ENCODE assay signal across 18 cellular contexts in genomic region chr12:63440063-63440462, GRCh38.
DNase-seq lines count a peak whose midpoint lies in the region; ATAC-seq and TF ChIP-seq lines count a peak whose summit lies in the region.
"Had no signal": no experiment of that assay in that cellular context is flagged by ENCODE, and none has a peak within 500 bp of the region (broad histone marks: within the 10 kb centered on the region; RNA-seq: fewer than 3 reads in every experiment).

No MANE protein-coding gene starts in this region.

- DNase-seq in Caki2 (ENCODE audit: low read depth) (peak; percentile 59), NCI-H510A treated with DMSO at 0.1 percent for 48 hours (lab: John Stamatoyannopoulos, UW) (peak; percentile 53), endothelial cell (ENCODE audit: low spot score) (no peak), progenitor cell of endocrine pancreas (ENCODE audit: low spot score, unreplicated experiment) (no peak), ecto neural progenitor cell (ENCODE audit: low spot score) (no peak), cortex of kidney (lab: John Stamatoyannopoulos, UW) (no peak)
- DNase-seq: ACHN; activated CD4-positive, alpha-beta T cell treated with anti-CD3 and anti-CD28 coated beads for 4 hours; activated naive CD4-positive, alpha-beta T cell; activated T-cell treated with anti-CD3 and anti-CD28 coated beads, Interleukin-2, amount 50 U/mL, for 4 hours; NCI-H1048; NCI-H187 treated with DMSO at 0.1 percent for 48 hours; SJCRH30; stimulated activated CD4-positive, alpha-beta T cell treated with anti-CD3 and anti-CD28 coated beads, Interleukin-2, amount 100 ng/mL, for 24 hours had no signal

- no peak overlapping the region for H3K4me3 Mint-ChIP-seq in endothelial cell (ENCODE audit: unreplicated experiment)
- no peak overlapping the region for H3K4me3 Mint-ChIP-seq in progenitor cell of endocrine pancreas (ENCODE audit: low read depth)
- H3K4me3 Mint-ChIP-seq: activated T-cell treated with anti-CD3 and anti-CD28 coated beads, Interleukin-2, amount 50 U/mL, for 4 hours; stimulated activated effector memory CD8-positive, alpha-beta T cell treated with anti-CD3 and anti-CD28 coated beads, Interleukin-12 subunit alpha, Interleukin-12 subunit beta, amount 100 ng/mL, for 72 hours; T-helper 1 cell treated with Interleukin-12 subunit alpha and Interleukin-12 subunit beta and Interleukin-4 antibody, amounts not matched to agents 30 μg/mL and 1 μg/mL, for 36 hours had no signal

- H3K9me3 Mint-ChIP-seq in endothelial cell (ENCODE audit: unreplicated experiment) (no peaks in the 10 kb centered on the region), progenitor cell of endocrine pancreas (ENCODE audit: low read depth) (peaks cover 8% of the 10 kb centered on the region)
- H3K9me3 Mint-ChIP-seq: activated T-cell treated with anti-CD3 and anti-CD28 coated beads, Interleukin-2, amount 50 U/mL, for 4 hours had no signal

- H3K27me3 Mint-ChIP-seq in endothelial cell (ENCODE audit: unreplicated experiment) (peaks cover 1% of the 10 kb centered on the region), progenitor cell of endocrine pancreas (peaks cover 6% of the 10 kb centered on the region)

- H3K4me1 Mint-ChIP-seq in endothelial cell (ENCODE audit: unreplicated experiment) (peaks cover 16% of the 10 kb centered on the region), progenitor cell of endocrine pancreas (ENCODE audit: low read depth) (peaks cover 8% of the 10 kb centered on the region)
- H3K4me1 Mint-ChIP-seq: stimulated activated effector memory CD8-positive, alpha-beta T cell treated with anti-CD3 and anti-CD28 coated beads, Interleukin-12 subunit alpha, Interleukin-12 subunit beta, amount 100 ng/mL, for 72 hours had no signal

- no peaks in the 10 kb centered on the region for H3K36me3 Mint-ChIP-seq in endothelial cell (ENCODE audit: low read depth, unreplicated experiment)
- H3K36me3 Mint-ChIP-seq in progenitor cell of endocrine pancreas (ENCODE audit: insufficient read depth), result no peaks in the 10 kb centered on the region
- H3K36me3 Mint-ChIP-seq: stimulated activated effector memory CD8-positive, alpha-beta T cell treated with anti-CD3 and anti-CD28 coated beads, Interleukin-12 subunit alpha, Interleukin-12 subunit beta, amount 100 ng/mL, for 72 hours had no signal

- no peak for ATAC-seq in GM18909 (IDR thresholded peaks at IDR 0.05; ENCODE audit: poor library complexity, unreplicated experiment)
- ATAC-seq in GM21619 (IDR thresholded peaks at IDR 0.05; ENCODE audit: unreplicated experiment), result no peak
- ATAC-seq: activated T-cell treated with anti-CD3 and anti-CD28 coated beads, Interleukin-2, amount 50 U/mL, for 4 hours; stimulated activated effector memory CD8-positive, alpha-beta T cell treated with anti-CD3 and anti-CD28 coated beads, Interleukin-12 subunit alpha, Interleukin-12 subunit beta, amount 100 ng/mL, for 72 hours had no signal

- in situ Hi-C loops in Caki2 (cut with HindIII; ENCODE audit: low pct_unique_long_range_greater_than_20kb, low sequenced_read_pairs), result no loop called here

- H3K27ac Mint-ChIP-seq in endothelial cell (ENCODE audit: unreplicated experiment) (peak overlapping the region; percentile 93), progenitor cell of endocrine pancreas (peak overlapping the region; percentile 17)
- H3K27ac Mint-ChIP-seq: stimulated activated effector memory CD8-positive, alpha-beta T cell treated with anti-CD3 and anti-CD28 coated beads, Interleukin-12 subunit alpha, Interleukin-12 subunit beta, amount 100 ng/mL, for 72 hours; T-helper 1 cell treated with Interleukin-12 subunit alpha and Interleukin-12 subunit beta and Interleukin-4 antibody, amounts not matched to agents 30 μg/mL and 1 μg/mL, for 36 hours had no signal

- TF ChIP-seq CTCF in endothelial cell (IDR thresholded peaks at IDR 0.05; ENCODE audit: unreplicated experiment) (no peak), progenitor cell of endocrine pancreas (IDR thresholded peaks at IDR 0.05; ENCODE audit: unreplicated experiment) (no peak)

Comparison
In these comparisons a context has a peak if more than half of its experiments do, and no peak if none do; other contexts are left out.
1. DNase-seq: peak in Caki2 (single experiment) and NCI-H510A treated with DMSO at 0.1 percent for 48 hours (single experiment); none in endothelial cell (single experiment), progenitor cell of endocrine pancreas (single experiment), ecto neural progenitor cell (single experiment) and cortex of kidney (single experiment).